21 cellular contexts compared by ENCODE assay signal in the genomic region with DNA sequence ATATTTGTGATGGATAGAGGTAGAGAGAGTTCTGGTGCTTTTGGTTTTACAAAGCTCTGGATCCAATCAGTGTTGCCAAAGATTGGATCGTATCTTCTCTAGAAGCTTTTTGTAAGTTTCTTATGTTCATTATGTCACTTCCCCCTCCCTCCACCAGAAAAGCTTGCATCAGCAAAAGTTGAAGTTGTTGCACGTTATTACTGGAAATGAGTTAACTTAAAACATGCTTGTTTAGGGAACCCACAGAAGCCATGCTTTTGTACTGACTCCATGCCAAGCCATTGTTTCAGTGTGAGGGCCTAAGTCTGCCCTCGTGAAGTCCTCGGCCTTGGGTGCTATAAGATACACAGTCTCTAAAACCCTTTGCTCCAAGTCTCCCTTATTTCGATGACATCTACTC.
A peak's percentile ranks its signal among the peaks of the same experiment; 100 is the strongest.
DNase-seq lines count a peak whose midpoint lies in the region; ATAC-seq, FAIRE-seq and TF ChIP-seq lines count a peak whose summit lies in the region.
"Had no signal": no experiment of that assay in that cellular context is flagged by ENCODE, and none has a peak within 500 bp of the region (broad histone marks: within the 10 kb centered on the region; RNA-seq: fewer than 3 reads in every experiment).

No MANE protein-coding gene starts in this region.

- no peak overlapping the region for H4K8ac ChIP-seq in mesenchymal stem cell (ENCODE audit: low read length)

- H3K27me3 ChIP-seq in mesenchymal stem cell (ENCODE audit: control insufficient read depth in 1 of 2, insufficient read depth in 1 of 2, low read length in 2 of 2): no peaks in the 10 kb centered on the region
- no peaks in the 10 kb centered on the region for H3K27me3 ChIP-seq in PC-3 (ENCODE audit: low read length)
- H3K27me3 ChIP-seq: cardiac muscle cell had no signal

- H3K27ac Mint-ChIP-seq in activated naive CD4-positive, alpha-beta T cell treated with anti-CD3 and anti-CD28 coated beads for 36 hours: no peak overlapping the region
- H3K27ac Mint-ChIP-seq: stimulated activated memory B cell treated with anti-CD40 and anti-IgM and Interleukin-4, amounts not matched to agents 10 μg/mL and 1 μg/mL and 100 μg/mL, for 72 hours; T-helper 2 cell treated with Interferon-gamma antibody and Interleukin-4, amounts not matched to agents 5 μg/mL and 100 μg/mL, for 36 hours; type B pancreatic cell had no signal

- no peak overlapping the region for H2AFZ ChIP-seq in mesenchymal stem cell (ENCODE audit: low read depth, low read length)
- no peak overlapping the region for H2AFZ ChIP-seq in PC-3 (ENCODE audit: low read length)

- H3K9me3 Mint-ChIP-seq in activated naive CD4-positive, alpha-beta T cell treated with anti-CD3 and anti-CD28 coated beads for 36 hours: peaks cover 4% of the 10 kb centered on the region
- H3K9me3 Mint-ChIP-seq: stimulated activated memory B cell treated with anti-CD40 and anti-IgM and Interleukin-4, amounts not matched to agents 10 μg/mL and 1 μg/mL and 100 μg/mL, for 72 hours; T-helper 2 cell treated with Interferon-gamma antibody and Interleukin-4, amounts not matched to agents 5 μg/mL and 100 μg/mL, for 36 hours had no signal

- no peaks in the 10 kb centered on the region for H3F3A ChIP-seq in PC-3 (ENCODE audit: low read length, unreplicated experiment)

- TF ChIP-seq POLR2A in A549 (IDR thresholded peaks at IDR 0.05; ENCODE audit: low read length): no peak

- peak overlapping the region; percentile 39 to 50; a peak in 4 of 6 replicates for H3K27ac ChIP-seq in A549
- H3K27ac ChIP-seq in mesenchymal stem cell (ENCODE audit: low read length, poor library complexity, severe bottlenecking): no peak overlapping the region
- no peak overlapping the region for H3K27ac ChIP-seq in PC-3 (ENCODE audit: low read length)
- H3K27ac ChIP-seq: cardiac muscle cell had no signal

- H3K14ac ChIP-seq in mesenchymal stem cell (ENCODE audit: low read length in 2 of 2): no peak overlapping the region

- no peaks in the 10 kb centered on the region for H3K9me2 ChIP-seq in PC-3 (replicated peaks; ENCODE audit: low read length)

- H2BK5ac ChIP-seq in mesenchymal stem cell (ENCODE audit: low read depth, low read length, poor library complexity, severe bottlenecking): no peak overlapping the region

- DNase-seq in A549 (ENCODE audit: low read depth in 1 of 2, low spot score in 1 of 2) (no peak), NOMO-1 (lab: John Stamatoyannopoulos, UW; ENCODE audit: unreplicated experiment in 2 of 2) (peak; percentile 70 to 75), cardiac fibroblast (ENCODE audit: low read depth in 2 of 2) (peak; percentile 12 to 60), mesenchymal stem cell (peak; percentile 43), PC-3 (no peak)
- no peak for DNase-seq in stimulated activated CD4-positive, alpha-beta T cell treated with anti-CD3 and anti-CD28 coated beads, Interleukin-4, amount 100 ng/mL, for 24 hours
- no peak for DNase-seq in activated naive CD4-positive, alpha-beta T cell treated with anti-CD3 and anti-CD28 coated beads for 36 hours
- DNase-seq: activated CD4-positive, alpha-beta T cell treated with anti-CD3 and anti-CD28 coated beads for 1 hour; effector memory CD4-positive, alpha-beta T cell; NCI-H187; NCI-H526 treated with DMSO at 0.1 percent for 48 hours had no signal

- H3K4ac ChIP-seq in mesenchymal stem cell (ENCODE audit: low read depth in 1 of 2, low read length in 2 of 2): no peak overlapping the region

- H3K79me1 ChIP-seq in mesenchymal stem cell (replicated peaks; ENCODE audit: low read length, poor library complexity, severe bottlenecking): no peaks in the 10 kb centered on the region

- no peak overlapping the region for H3K23ac ChIP-seq in mesenchymal stem cell (ENCODE audit: low read length in 2 of 2)

- H3K18ac ChIP-seq in mesenchymal stem cell (ENCODE audit: low read depth in 1 of 2, low read length in 2 of 2): no peak overlapping the region

- H3K4me1 ChIP-seq in A549: peaks cover 13% of the 10 kb centered on the region
- peaks cover 10% of the 10 kb centered on the region for H3K4me1 ChIP-seq in mesenchymal stem cell (ENCODE audit: control insufficient read depth, insufficient read depth, low read depth, low read length)
- H3K4me1 ChIP-seq in PC-3 (ENCODE audit: insufficient read depth, low read length): peaks cover 9% of the 10 kb centered on the region; the same call in 1 of the 2 replicates
- H3K4me1 ChIP-seq: HAP-1 had no signal

- intact Hi-C loops in PC-3 (cut with micrococcal nuclease): loop anchor here (10.0 kb wide), 1 partner anchor 317 kb away; no protein-coding TSS in a partner anchor
- intact Hi-C loops in activated naive CD4-positive, alpha-beta T cell treated with anti-CD3 and anti-CD28 coated beads for 36 hours (cut with micrococcal nuclease): loop anchor here (5.0 kb wide), 1 partner anchor 155 kb away; no protein-coding TSS in a partner anchor

- H2BK15ac ChIP-seq in mesenchymal stem cell (ENCODE audit: low read depth, poor library complexity, severe bottlenecking): no peak overlapping the region

- H3K27me3 Mint-ChIP-seq in activated naive CD4-positive, alpha-beta T cell treated with anti-CD3 and anti-CD28 coated beads for 36 hours (ENCODE audit: low read depth): no peaks in the 10 kb centered on the region

- H3K4me1 Mint-ChIP-seq in activated naive CD4-positive, alpha-beta T cell treated with anti-CD3 and anti-CD28 coated beads for 36 hours (ENCODE audit: low read depth): peaks cover 8% of the 10 kb centered on the region
- H3K4me1 Mint-ChIP-seq: stimulated activated memory B cell treated with anti-CD40 and anti-IgM and Interleukin-4, amounts not matched to agents 10 μg/mL and 1 μg/mL and 100 μg/mL, for 72 hours had no signal

- H3K4me3 Mint-ChIP-seq in activated naive CD4-positive, alpha-beta T cell treated with anti-CD3 and anti-CD28 coated beads for 36 hours: no peak overlapping the region
- H3K4me3 Mint-ChIP-seq: activated naive CD8-positive, alpha-beta T cell; stimulated activated memory B cell treated with anti-CD40 and anti-IgM and Interleukin-4, amounts not matched to agents 10 μg/mL and 1 μg/mL and 100 μg/mL, for 72 hours; T-helper 2 cell treated with Interferon-gamma antibody and Interleukin-4, amounts not matched to agents 5 μg/mL and 100 μg/mL, for 36 hours; type B pancreatic cell had no signal

- H4K91ac ChIP-seq in mesenchymal stem cell (ENCODE audit: low read length): no peak overlapping the region

- H3K79me2 ChIP-seq in PC-3 (ENCODE audit: low read length): no peaks in the 10 kb centered on the region

- TF ChIP-seq CTCF in A549 (IDR thresholded peaks at IDR 0.05): no peak
- no peak for TF ChIP-seq CTCF in cardiac fibroblast (IDR thresholded peaks at IDR 0.05; ENCODE audit: low read depth, low read length)
- TF ChIP-seq CTCF in PC-3 (conservative IDR thresholded peaks at IDR 0.05; ENCODE audit: low read depth, low read length): no peak

- H2BK120ac ChIP-seq in mesenchymal stem cell (ENCODE audit: low read depth, low read length): no peak overlapping the region

- H3K36me3 ChIP-seq in mesenchymal stem cell (ENCODE audit: control insufficient read depth in 1 of 2, insufficient read depth in 2 of 2, low read depth in 1 of 2, low read length in 2 of 2): no peaks in the 10 kb centered on the region
- no peaks in the 10 kb centered on the region for H3K36me3 ChIP-seq in PC-3 (ENCODE audit: low read depth, low read length)
- H3K36me3 ChIP-seq: cardiac muscle cell, HAP-1 had no signal

- ATAC-seq in A549 (no peak), PC-3 (no peak), HG03469 (IDR thresholded peaks at IDR 0.05; ENCODE audit: unreplicated experiment) (no peak)
- ATAC-seq: stimulated activated memory B cell treated with anti-CD40 and anti-IgM and Interleukin-4, amounts not matched to agents 10 μg/mL and 1 μg/mL and 100 μg/mL, for 72 hours had no signal

- H2BK12ac ChIP-seq in mesenchymal stem cell (ENCODE audit: low read length in 2 of 2): peak overlapping the region in 1 of 2 experiments; percentile 61

- POLR2A ChIA-PET in A549 (lab: Yijun Ruan, JAX): no interaction called here
- POLR2A ChIA-PET in PC-3 (lab: Charles Lee; ENCODE audit: unreplicated experiment): no interaction called here

- H2AK5ac ChIP-seq in mesenchymal stem cell (ENCODE audit: low read length, severe bottlenecking): no peak overlapping the region

- H3K4me3 ChIP-seq in A549 (no peak overlapping the region), cardiac fibroblast (replicated peaks in 1 of 2; ENCODE audit: low read depth in 2 of 2, low read length in 2 of 2) (no peak overlapping the region), mesenchymal stem cell (ENCODE audit: insufficient read depth in 1 of 2, low read depth in 1 of 2, low read length in 2 of 2) (no peak overlapping the region), PC-3 (ENCODE audit: low read length) (no peak overlapping the region)
- H3K4me3 ChIP-seq: cardiac muscle cell, HAP-1 had no signal

- H3K4me2 ChIP-seq in A549: peak overlapping the region; percentile 42; the same call in 1 of the 3 replicates
- no peak overlapping the region for H3K4me2 ChIP-seq in mesenchymal stem cell (ENCODE audit: low read length, poor library complexity, severe bottlenecking)
- H3K4me2 ChIP-seq in PC-3 (ENCODE audit: low read length): no peak overlapping the region

- BruUV-seq in PC-3 (replicated peaks; lab: Mats Ljungman, UMichigan): no TSS peak

- H3K9ac ChIP-seq in mesenchymal stem cell (ENCODE audit: low read length) (no peak overlapping the region), PC-3 (ENCODE audit: low read length) (no peak overlapping the region)

- WGBS in A549 (ENCODE audit: missing lambda C conversion rate): 84% methylated on average over 5 of the region's 5 CpGs
- WGBS in mesenchymal stem cell: 90% methylated on average over 4 of the region's 5 CpGs

- TF ChIP-seq EP300 in A549 (IDR thresholded peaks at IDR 0.05): no peak

- no peak for TF ChIP-seq RAD21 in A549 (conservative IDR thresholded peaks at IDR 0.05 in 1 of 2, IDR thresholded peaks at IDR 0.05 in 1 of 2)

- no peaks in the 10 kb centered on the region for H4K20me1 ChIP-seq in PC-3 (ENCODE audit: low read length)

- CTCF ChIA-PET in A549 (lab: Yijun Ruan, JAX): interaction anchor here (0.5 to 1.6 kb wide), 3 partner anchors 13 to 671 kb away, joined by 3 to 10 read pairs (median 3); no protein-coding TSS in a partner anchor
- CTCF ChIA-PET in PC-3 (lab: Charles Lee): no interaction called here
- CTCF ChIA-PET in activated naive CD4-positive, alpha-beta T cell treated with anti-CD3 and anti-CD28 coated beads for 36 hours (lab: Charles Lee): interaction anchor here (0.6 to 1.1 kb wide), 2 partner anchors 82 to 1272 kb away, joined by 3 to 4 read pairs; no protein-coding TSS in a partner anchor

- H3K9me3 ChIP-seq in A549 (0 out of 3 replicates have a peak, but pooled peaks cover 3% of the 10 kb centered on the region), mesenchymal stem cell (ENCODE audit: control insufficient read depth, low read length) (no peaks in the 10 kb centered on the region), PC-3 (ENCODE audit: low read length) (no peaks in the 10 kb centered on the region)
- H3K9me3 ChIP-seq: HAP-1 had no signal

- no peak for FAIRE-seq in A549 (lab: Jason Lieb, UNC)
- FAIRE-seq: frontal cortex, G401.6, GM12892 had no signal

- no peaks in the 10 kb centered on the region for H3K36me3 Mint-ChIP-seq in activated naive CD4-positive, alpha-beta T cell treated with anti-CD3 and anti-CD28 coated beads for 36 hours (ENCODE audit: low read depth)
- H3K36me3 Mint-ChIP-seq: stimulated activated memory B cell treated with anti-CD40 and anti-IgM and Interleukin-4, amounts not matched to agents 10 μg/mL and 1 μg/mL and 100 μg/mL, for 72 hours; type B pancreatic cell had no signal

TF ChIP-seq in A549, 52 proteins besides CTCF, POLR2A, EP300 and RAD21 (continues in another document):
- no peak for TF ChIP-seq TFCP2L1 (CRISPR knock-in tag; IDR thresholded peaks at IDR 0.05)

Comparison
In these comparisons a context has a peak if more than half of its experiments do, and no peak if none do; other contexts are left out.
1. DNase-seq: peak in NOMO-1 (2 of 2), cardiac fibroblast (2 of 2) and mesenchymal stem cell (single experiment); none in A549 (0 of 2), stimulated activated CD4-positive, alpha-beta T cell treated with anti-CD3 and anti-CD28 coated beads, Interleukin-4, amount 100 ng/mL, for 24 hours (single experiment), PC-3 (single experiment) and activated naive CD4-positive, alpha-beta T cell treated with anti-CD3 and anti-CD28 coated beads for 36 hours (single experiment).
2. H3K27ac ChIP-seq: peak in A549 (2 of 2); none in mesenchymal stem cell (single experiment) and PC-3 (single experiment).